In genomic region chr5:53473644-53474043, GRCh38 we compare ENCODE assay signal across 1 cellular context.
TF ChIP-seq lines count a peak whose summit lies in the region.

No MANE protein-coding gene starts in this region.

TF ChIP-seq in K562, 482 proteins besides CTCF, POLR2A, EP300 and RAD21:
- no peak for TF ChIP-seq FOXK2 (conservative IDR thresholded peaks at IDR 0.05 in 1 of 2, IDR thresholded peaks at IDR 0.05 in 1 of 2; ENCODE audit: low read depth in 2 of 2)
- no peak for TF ChIP-seq ZNF134 (CRISPR knock-in tag; conservative IDR thresholded peaks at IDR 0.05)
- no peak for TF ChIP-seq ZNF41 (CRISPR knock-in tag; conservative IDR thresholded peaks at IDR 0.05)
- no peak for TF ChIP-seq MCM5 (IDR thresholded peaks at IDR 0.05; ENCODE audit: low read depth)
- TF ChIP-seq FOXA3 (CRISPR knock-in tag; conservative IDR thresholded peaks at IDR 0.05 in 1 of 2, IDR thresholded peaks at IDR 0.05 in 1 of 2), result no peak
- no peak for TF ChIP-seq ZNF512 (tag; IDR thresholded peaks at IDR 0.05)
- TF ChIP-seq C11orf30 (IDR thresholded peaks at IDR 0.05; ENCODE audit: low read depth), result peak; percentile 93
- TF ChIP-seq TFAM (CRISPR knock-in tag; conservative IDR thresholded peaks at IDR 0.05), result no peak
- peak; percentile 97 for TF ChIP-seq MAFK (IDR thresholded peaks at IDR 0.05; ENCODE audit: low read length)
- TF ChIP-seq NFATC3 (IDR thresholded peaks at IDR 0.05), result no peak
- no peak for TF ChIP-seq ZNF3 (CRISPR knock-in tag; IDR thresholded peaks at IDR 0.05)
- TF ChIP-seq ELF2 (CRISPR knock-in tag; IDR thresholded peaks at IDR 0.05), result no peak
- TF ChIP-seq TSHZ1 (CRISPR knock-in tag; IDR thresholded peaks at IDR 0.05), result no peak
- TF ChIP-seq MAFF (IDR thresholded peaks at IDR 0.05; ENCODE audit: low read length), result peak; percentile 96
- TF ChIP-seq SAP30 (IDR thresholded peaks at IDR 0.05; ENCODE audit: borderline replicate concordance, insufficient read depth, low read depth, low read length, poor library complexity, severe bottlenecking), result no peak
- no peak for TF ChIP-seq NELFE (IDR thresholded peaks at IDR 0.05; ENCODE audit: insufficient read depth, insufficient read length)
- no peak for TF ChIP-seq PHF8 (IDR thresholded peaks at IDR 0.05; ENCODE audit: borderline replicate concordance, low read length)
- no peak for TF ChIP-seq ZZZ3 (IDR thresholded peaks at IDR 0.05)
- no peak for TF ChIP-seq RFX7 (CRISPR knock-in tag; IDR thresholded peaks at IDR 0.05)
- peak; percentile 92 for TF ChIP-seq MAFG (tag; conservative IDR thresholded peaks at IDR 0.05)
- TF ChIP-seq ZBTB49 (CRISPR knock-in tag; IDR thresholded peaks at IDR 0.05; ENCODE audit: borderline replicate concordance), result no peak
- TF ChIP-seq ZNF316 (IDR thresholded peaks at IDR 0.05), result peak; percentile 96
- no peak for TF ChIP-seq ELF1 (tag; IDR thresholded peaks at IDR 0.05)
- TF ChIP-seq EWSR1 (IDR thresholded peaks at IDR 0.05; ENCODE audit: borderline replicate concordance, low read depth, partially characterized antibody), result no peak
- TF ChIP-seq U2AF1 (optimal IDR thresholded peaks at IDR 0.05; ENCODE audit: low read depth, low read length), result no peak
- TF ChIP-seq TAL1 (IDR thresholded peaks at IDR 0.05), result no peak
- TF ChIP-seq MYBL2 (IDR thresholded peaks at IDR 0.05; ENCODE audit: low read depth), result no peak
- no peak for TF ChIP-seq MYBL2 (CRISPR knock-in tag; IDR thresholded peaks at IDR 0.05; ENCODE audit: borderline replicate concordance)
- no peak for TF ChIP-seq OTX1 (CRISPR knock-in tag; IDR thresholded peaks at IDR 0.05)
